ENCODE assay signal across 8 cellular contexts in the genomic region with DNA sequence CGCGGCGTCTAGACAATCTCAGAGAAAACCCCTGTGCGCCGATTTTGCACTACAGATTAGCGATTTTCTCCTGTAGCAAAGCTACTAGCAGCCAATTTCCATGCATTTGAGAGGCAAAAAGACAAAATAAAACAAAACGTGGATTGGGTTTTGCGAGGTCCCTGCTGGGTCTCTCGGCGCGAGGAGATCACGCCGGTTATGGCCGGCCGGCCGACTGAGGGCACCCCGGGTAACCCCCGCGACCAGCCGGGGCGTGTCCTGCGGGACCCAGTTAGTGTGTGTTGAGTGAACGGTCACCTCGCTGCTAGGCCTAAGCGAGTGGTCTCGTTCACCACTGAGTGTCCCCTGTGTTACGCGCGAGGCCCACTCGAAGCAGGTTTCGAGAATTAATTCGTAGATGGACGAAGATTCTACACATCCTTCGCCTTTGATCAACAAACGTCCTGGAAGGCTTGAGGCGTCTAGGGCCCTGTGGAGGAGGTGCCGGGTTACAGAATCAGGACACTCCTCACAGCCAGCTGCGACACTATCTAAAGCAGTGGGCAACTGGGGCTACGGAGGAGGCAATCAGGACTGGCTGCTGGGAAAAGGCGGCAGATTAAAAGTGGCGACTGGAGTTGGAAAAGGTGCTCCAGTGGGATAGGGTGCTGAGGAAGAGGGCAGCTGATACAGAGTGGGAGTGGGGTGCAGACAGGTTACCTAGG. TPM values are rescaled to one million over a fixed set of nuclear protein-coding genes. Genes with fewer than 3 reads are reported as not detected.
A peak's percentile ranks its signal among the peaks of the same experiment; 100 is the strongest.
DNase-seq lines count a peak whose midpoint lies in the region; ATAC-seq and TF ChIP-seq lines count a peak whose summit lies in the region.

No MANE protein-coding gene starts in this region.

- H3K4me1 ChIP-seq in NT2/D1 (ENCODE audit: insufficient read depth, insufficient read length) (peaks cover 10% of the 10 kb centered on the region), mononuclear cell (ENCODE audit: insufficient read depth, low read length) (peaks cover 40% of the 10 kb centered on the region), uterus (peaks cover 0 to 13% of the 10 kb centered on the region in 2 donors)

- DNase-seq in DMS 273 (lab: John Stamatoyannopoulos, UW; ENCODE audit: unreplicated experiment), result peak; percentile 42
- no peak for DNase-seq in DMS 273 treated with DMSO at 0.1 percent for 48 hours (lab: John Stamatoyannopoulos, UW)
- DNase-seq in NT2/D1 (ENCODE audit: low read depth, low spot score), result no peak
- peak in 5 of 10 donors; percentile 30 to 60 (median 33) for DNase-seq in dorsolateral prefrontal cortex
- DNase-seq in uterus, result peak in 1 of 2 donors; percentile 42
- no peak for DNase-seq in effector CD4-positive, alpha-beta T cell

- no peaks in the 10 kb centered on the region for H3K27me3 ChIP-seq in NT2/D1 (ENCODE audit: insufficient read depth, insufficient read length)
- no peaks in the 10 kb centered on the region for H3K27me3 ChIP-seq in dorsolateral prefrontal cortex
- H3K27me3 ChIP-seq in mononuclear cell (ENCODE audit: insufficient read depth, low read length), result peaks cover 8% of the 10 kb centered on the region
- no peaks in the 10 kb centered on the region for H3K27me3 ChIP-seq in uterus

- TF ChIP-seq CTCF in dorsolateral prefrontal cortex (IDR thresholded peaks at IDR 0.05 in 54 of 56, conservative IDR thresholded peaks at IDR 0.05 in 2 of 56; ENCODE audit: low read depth in 1 of 56, partially characterized antibody in 56 of 56) (peak in 4 of 56 donors; percentile 0 to 23 (median 12)), uterus (IDR thresholded peaks at IDR 0.05) (peak in 2 of 4 experiments; percentile 3 to 4)

- H3K36me3 ChIP-seq in NT2/D1 (ENCODE audit: insufficient read depth, insufficient read length, low read length) (peaks cover 28% of the 10 kb centered on the region), uterus (no peaks in the 10 kb centered on the region)

- H3K27ac ChIP-seq in dorsolateral prefrontal cortex (peak overlapping the region; percentile 88 to 100 (median 98)), uterus (peak overlapping the region; percentile 98 to 100)

- peak overlapping the region; percentile 96 for H3K9ac ChIP-seq in NT2/D1 (ENCODE audit: insufficient read length, low read depth)

- no peak for ATAC-seq in HG03457 (IDR thresholded peaks at IDR 0.05; ENCODE audit: unreplicated experiment)

- peak overlapping the region; percentile 78 for H3K4me3 ChIP-seq in NT2/D1 (ENCODE audit: insufficient read length, low read depth)
- H3K4me3 ChIP-seq in dorsolateral prefrontal cortex, result peak overlapping the region; percentile 63 to 97 (median 86)
- H3K4me3 ChIP-seq in mononuclear cell (ENCODE audit: low read length), result peak overlapping the region; percentile 78
- H3K4me3 ChIP-seq in uterus, result peak overlapping the region; percentile 80 to 95

- no peak for TF ChIP-seq POLR2A in uterus (IDR thresholded peaks at IDR 0.05)

- H3K9me3 ChIP-seq in NT2/D1 (ENCODE audit: insufficient read depth, low read length), result no peaks in the 10 kb centered on the region
- H3K9me3 ChIP-seq in mononuclear cell (ENCODE audit: low read depth, low read length), result no peaks in the 10 kb centered on the region
- H3K9me3 ChIP-seq in uterus, result no peaks in the 10 kb centered on the region

- intact Hi-C loops in dorsolateral prefrontal cortex (cut with DNase I) (loop anchor here in 1 of 2 donors (2.0 kb wide), 1 partner anchor 37 kb away; a partner anchor contains a TSS), uterus (cut with DNase I; ENCODE audit: low total_unique reads) (no loop called here)

RNA-seq across cellular contexts. Expression of a gene that starts 0.8 kb away (rescaled TPM):
- total RNA-seq in dorsolateral prefrontal cortex, result 100 to 1,000 TPM; 104 to 278 (median 216) TPM
- total RNA-seq in mononuclear cell, result 94.9 TPM
- total RNA-seq in uterus, result 100 to 1,000 TPM in 1 of 4 donors, 10 to 100 TPM in 3; 19.4 to 112 (median 79.8) TPM

RNA-seq across cellular contexts. Expression of a gene that starts 37.1 kb away (rescaled TPM):
- total RNA-seq in dorsolateral prefrontal cortex (10 to 100 TPM in 119 of 120 experiments, 1 to 10 TPM in 1; 9.9 to 30.7 (median 18.7) TPM), mononuclear cell (26.6 TPM), uterus (10 to 100 TPM; 10.5 to 98.9 (median 27.5) TPM)
